ENCODE assay signal across 23 cellular contexts in genomic region chr7:141198191-141198958, GRCh38.
DNase-seq lines count a peak whose midpoint lies in the region; TF ChIP-seq lines count a peak whose summit lies in the region.
"Had no signal": no experiment of that assay in that cellular context is flagged by ENCODE, and none has a peak within 500 bp of the region (broad histone marks: within the 10 kb centered on the region; RNA-seq: fewer than 3 reads in every experiment).

No MANE protein-coding gene starts in this region.

- peaks cover 61% of the 10 kb centered on the region for H3K4me1 Mint-ChIP-seq in brain
- H3K4me1 Mint-ChIP-seq in neural crest cell = peaks cover 26% of the 10 kb centered on the region

- H3K27me3 Mint-ChIP-seq in brain (no peaks in the 10 kb centered on the region), neural crest cell (ENCODE audit: low read depth) (no peaks in the 10 kb centered on the region)

- H3K27ac Mint-ChIP-seq in brain (peak overlapping the region in 4 of 5 experiments; percentile 10 to 88 (median 42)), neural crest cell (ENCODE audit: unreplicated experiment) (peak overlapping the region; percentile 63)

- H3K4me3 Mint-ChIP-seq in brain (peak overlapping the region in 1 of 5 experiments; percentile 12), neural crest cell (no peak overlapping the region)

- TF ChIP-seq CTCF in brain (conservative IDR thresholded peaks at IDR 0.05) = no peak
- TF ChIP-seq CTCF in neural crest cell (conservative IDR thresholded peaks at IDR 0.05) = no peak

- DNase-seq in Caki2 (ENCODE audit: low read depth) (peak; percentile 54), HT1080 (ENCODE audit: low read depth) (peak; percentile 27), neural crest cell (ENCODE audit: low read depth, low spot score) (no peak), mesenteric fat pad (ENCODE audit: low spot score) (no peak), OCI-M2 (lab: John Stamatoyannopoulos, UW; ENCODE audit: unreplicated experiment) (no peak), substantia nigra (lab: John Stamatoyannopoulos, UW) (no peak)
- no peak for DNase-seq in activated T-cell treated with anti-CD3 and anti-CD28 coated beads, Interleukin-2, amount 50 U/mL, for 1 hour
- DNase-seq: activated CD8-positive, alpha-beta memory T cell treated with anti-CD3 and anti-CD28 coated beads, Interleukin-2, amount 50 U/mL, for 48 hours; activated effector memory CD4-positive, alpha-beta T cell treated with anti-CD3 and anti-CD28 coated beads, Interleukin-2, amount 50 U/mL, for 16 hours; adrenal gland; DMS153; heart right ventricle; Kasumi-1; NCI-H1092 treated with DMSO at 0.1 percent for 48 hours; NCI-H2081; NCI-H524 treated with DMSO at 0.1 percent for 48 hours; right lobe of liver; SHP77; stimulated activated CD4-positive, alpha-beta T cell treated with anti-CD3 and anti-CD28 coated beads, Interleukin-15, amount 100 ng/mL, for 24 hours had no signal

- H3K36me3 Mint-ChIP-seq in brain (peaks cover 17% of the 10 kb centered on the region), neural crest cell (ENCODE audit: low read depth) (no peaks in the 10 kb centered on the region)

- H3K27ac ChIP-seq in substantia nigra (ENCODE audit: low read depth, low read length, poor library complexity, severe bottlenecking) = no peak overlapping the region
- H3K27ac ChIP-seq: adrenal gland, breast epithelium, coronary artery, heart right ventricle, right lobe of liver, suprapubic skin had no signal

- H3K9me3 Mint-ChIP-seq in brain (peaks cover 0 to 12% (median 2%) of the 10 kb centered on the region in 5 experiments), neural crest cell (peaks cover 3% of the 10 kb centered on the region)

- in situ Hi-C loops in Caki2 (cut with HindIII; ENCODE audit: low pct_unique_long_range_greater_than_20kb, low sequenced_read_pairs) = no loop called here

Comparison
In these comparisons a context has a peak if more than half of its experiments do, and no peak if none do; other contexts are left out.
1. DNase-seq: peak in Caki2 (single experiment) and HT1080 (single experiment); none in neural crest cell (single experiment), mesenteric fat pad (single experiment), OCI-M2 (single experiment), activated T-cell treated with anti-CD3 and anti-CD28 coated beads, Interleukin-2, amount 50 U/mL, for 1 hour (single experiment) and substantia nigra (0 of 49).